ENCODE assay signal across 8 cellular contexts in the genomic region with DNA sequence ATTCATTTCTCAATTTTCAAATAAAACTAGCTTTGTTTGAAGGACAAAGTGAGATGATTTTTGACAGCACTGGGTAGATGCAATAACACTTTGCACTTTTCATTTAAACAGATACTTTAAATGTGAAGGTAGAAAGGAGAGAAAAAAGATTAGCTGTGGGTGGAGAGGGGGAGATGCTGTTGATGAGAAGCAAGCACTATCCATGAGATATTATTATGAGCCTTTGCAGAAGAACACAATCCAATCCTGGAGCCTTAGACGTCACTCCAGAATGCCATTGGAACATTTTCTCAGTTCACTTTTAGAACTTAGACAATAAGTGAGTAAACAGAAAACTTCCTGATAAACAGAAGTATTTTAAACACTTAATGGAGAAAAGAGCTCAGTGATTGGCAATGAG.
"Had no signal": no experiment of that assay in that cellular context is flagged by ENCODE, and none has a peak within 500 bp of the region (broad histone marks: within the 10 kb centered on the region; RNA-seq: fewer than 3 reads in every experiment).

No MANE protein-coding gene starts in this region.

- H3K4me1 Mint-ChIP-seq: IgD-negative memory B cell had no signal

- H3K27ac ChIP-seq: HL-60, KMS-11 had no signal

- H3K4me2 ChIP-seq: KMS-11 had no signal

- H3K4me3 ChIP-seq: K562 had no signal

- ATAC-seq: HepG2, K562 had no signal

- H3K27ac Mint-ChIP-seq: IgD-negative memory B cell had no signal

- DNase-seq: IMR-90, KBM-7, KG1 had no signal

- H3K4me3 Mint-ChIP-seq: IgD-negative memory B cell had no signal
